Comparison of ENCODE assay signal across 8 cellular contexts in the genomic region with DNA sequence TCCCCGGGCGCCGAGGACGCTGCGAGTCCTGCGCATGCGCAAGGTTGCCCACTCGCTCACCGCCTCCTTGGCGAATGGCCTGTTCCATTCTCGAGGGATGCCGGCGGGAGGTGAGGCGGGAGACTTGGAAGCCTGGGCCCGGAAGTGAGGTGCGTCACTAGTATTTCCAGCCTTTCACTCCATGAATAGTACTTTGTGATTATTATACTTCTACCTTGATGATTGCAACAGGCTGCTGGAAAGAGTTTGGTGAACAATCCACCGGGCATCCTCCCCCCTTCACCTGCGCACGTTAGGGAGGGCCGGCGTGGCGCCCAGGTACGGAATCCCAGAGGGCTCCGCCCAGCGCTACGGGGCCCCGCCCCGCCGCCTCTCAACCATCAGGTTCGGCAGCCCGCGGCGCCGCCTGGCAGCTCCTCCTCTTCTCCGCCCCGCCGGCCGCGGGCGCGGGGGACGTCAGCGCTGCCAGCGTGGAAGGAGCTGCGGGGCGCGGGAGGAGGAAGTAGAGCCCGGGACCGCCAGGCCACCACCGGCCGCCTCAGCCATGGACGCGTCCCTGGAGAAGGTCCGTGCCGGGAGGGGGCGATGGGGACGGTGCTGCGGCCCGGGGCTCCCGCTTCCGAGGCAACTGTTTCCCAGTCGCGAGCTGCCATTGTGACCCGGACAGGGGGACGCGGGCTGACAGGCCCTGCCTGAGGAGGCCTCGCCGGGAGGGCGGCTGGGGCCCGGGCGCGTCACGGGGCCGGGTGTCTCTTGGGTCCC.
DNase-seq lines count a peak whose midpoint lies in the region; ATAC-seq and TF ChIP-seq lines count a peak whose summit lies in the region.
"Not testable (repeated sequence)": the region's sequence is repeated elsewhere in the genome, so short reads cannot be mapped to it uniquely, and the experiment has no call there.

A gene with protein sequence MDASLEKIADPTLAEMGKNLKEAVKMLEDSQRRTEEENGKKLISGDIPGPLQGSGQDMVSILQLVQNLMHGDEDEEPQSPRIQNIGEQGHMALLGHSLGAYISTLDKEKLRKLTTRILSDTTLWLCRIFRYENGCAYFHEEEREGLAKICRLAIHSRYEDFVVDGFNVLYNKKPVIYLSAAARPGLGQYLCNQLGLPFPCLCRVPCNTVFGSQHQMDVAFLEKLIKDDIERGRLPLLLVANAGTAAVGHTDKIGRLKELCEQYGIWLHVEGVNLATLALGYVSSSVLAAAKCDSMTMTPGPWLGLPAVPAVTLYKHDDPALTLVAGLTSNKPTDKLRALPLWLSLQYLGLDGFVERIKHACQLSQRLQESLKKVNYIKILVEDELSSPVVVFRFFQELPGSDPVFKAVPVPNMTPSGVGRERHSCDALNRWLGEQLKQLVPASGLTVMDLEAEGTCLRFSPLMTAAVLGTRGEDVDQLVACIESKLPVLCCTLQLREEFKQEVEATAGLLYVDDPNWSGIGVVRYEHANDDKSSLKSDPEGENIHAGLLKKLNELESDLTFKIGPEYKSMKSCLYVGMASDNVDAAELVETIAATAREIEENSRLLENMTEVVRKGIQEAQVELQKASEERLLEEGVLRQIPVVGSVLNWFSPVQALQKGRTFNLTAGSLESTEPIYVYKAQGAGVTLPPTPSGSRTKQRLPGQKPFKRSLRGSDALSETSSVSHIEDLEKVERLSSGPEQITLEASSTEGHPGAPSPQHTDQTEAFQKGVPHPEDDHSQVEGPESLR (plus strand): TSS at position 371 of the 762 bp plus-strand sequence. CDS start 174 bp downstream, at position 545.

- H3K27ac Mint-ChIP-seq in activated naive CD4-positive, alpha-beta T cell treated with anti-CD3 and anti-CD28 coated beads, Interleukin-2, amount 10 ng/mL, durations not matched to agents 7 days and 5 days = peak within 1 kb of the TSS; percentile 86

- CTCF ChIA-PET in activated naive CD4-positive, alpha-beta T cell treated with anti-CD3 and anti-CD28 coated beads, Interleukin-2, amount 10 ng/mL, durations not matched to agents 7 days and 5 days (lab: Charles Lee) = not testable (repeated sequence)

- peak; percentile 88 for ATAC-seq in HG02571 (IDR thresholded peaks at IDR 0.05; ENCODE audit: unreplicated experiment)

- H3K9ac ChIP-seq in SK-N-MC (ENCODE audit: insufficient read length) = peak within 1 kb of the TSS; percentile 89

- not testable (repeated sequence) for H3K9me3 Mint-ChIP-seq in activated naive CD4-positive, alpha-beta T cell treated with anti-CD3 and anti-CD28 coated beads, Interleukin-2, amount 10 ng/mL, durations not matched to agents 7 days and 5 days

- not testable (repeated sequence) for H3K4me1 Mint-ChIP-seq in activated naive CD4-positive, alpha-beta T cell treated with anti-CD3 and anti-CD28 coated beads, Interleukin-2, amount 10 ng/mL, durations not matched to agents 7 days and 5 days

- H3K36me3 ChIP-seq in GM06990 (ENCODE audit: control insufficient read depth, insufficient read depth, low read length); SK-N-MC (ENCODE audit: insufficient read depth, low read length): not testable (repeated sequence)

- peak within 1 kb of the TSS; percentile 89 for H3K4me3 Mint-ChIP-seq in activated naive CD4-positive, alpha-beta T cell treated with anti-CD3 and anti-CD28 coated beads, Interleukin-2, amount 10 ng/mL, durations not matched to agents 7 days and 5 days

- H3K36me3 Mint-ChIP-seq in activated naive CD4-positive, alpha-beta T cell treated with anti-CD3 and anti-CD28 coated beads, Interleukin-2, amount 10 ng/mL, durations not matched to agents 7 days and 5 days = not testable (repeated sequence)

- peak; percentile 99 for DNase-seq in GM06990 (ENCODE audit: extremely low read depth, insufficient read length)
- peak; percentile 46 for DNase-seq in NCI-H1048 (lab: John Stamatoyannopoulos, UW)
- DNase-seq in SK-N-MC (ENCODE audit: low read depth, low spot score) = peak; percentile 40
- peak; percentile 97 for DNase-seq in activated naive CD4-positive, alpha-beta T cell treated with anti-CD3 and anti-CD28 coated beads, Interleukin-2, amount 10 ng/mL, durations not matched to agents 7 days and 5 days
- peak; percentile 97 for DNase-seq in germinal center (ENCODE audit: low spot score)
- peak; percentile 37 for DNase-seq in non-pigmented ciliary epithelial cell (ENCODE audit: low read depth)
- DNase-seq in substantia nigra (lab: John Stamatoyannopoulos, UW) = peak in 48 of 49 donors; percentile 51 to 94 (median 79)

- not testable (repeated sequence) for H3K9me3 ChIP-seq in SK-N-MC (ENCODE audit: low read depth, low read length)

- H3K4me3 ChIP-seq in GM06990 (replicated peaks; ENCODE audit: low read depth, low read length) (peak within 1 kb of the TSS; percentile 92), SK-N-MC (peak within 1 kb of the TSS; percentile 87)

- H3K27me3 ChIP-seq in GM06990 (replicated peaks; ENCODE audit: control insufficient read depth, insufficient read depth, low read length) = not testable (repeated sequence)

- H3K27ac ChIP-seq in SK-N-MC (peak within 1 kb of the TSS; percentile 67), substantia nigra (ENCODE audit: low read depth, low read length, poor library complexity, severe bottlenecking) (peak within 1 kb of the TSS; percentile 82)

- not testable (repeated sequence) for TF ChIP-seq CTCF in GM06990 (IDR thresholded peaks at IDR 0.05; ENCODE audit: insufficient read depth, low read length, poor library complexity, severe bottlenecking)

- not testable (repeated sequence) for H3K27me3 Mint-ChIP-seq in activated naive CD4-positive, alpha-beta T cell treated with anti-CD3 and anti-CD28 coated beads, Interleukin-2, amount 10 ng/mL, durations not matched to agents 7 days and 5 days

Comparison
In these comparisons a context has a peak if more than half of its experiments do, and no peak if none do; other contexts are left out.
1. Peak in every context shown above with its lines: DNase-seq, ATAC-seq, H3K4me3 ChIP-seq and H3K27ac ChIP-seq.
2. DNase-seq: peak in every context shown above with its lines; median percentile 99 in GM06990; 97 in activated naive CD4-positive, alpha-beta T cell treated with anti-CD3 and anti-CD28 coated beads, Interleukin-2, amount 10 ng/mL, durations not matched to agents 7 days and 5 days; 97 in germinal center; 79 in substantia nigra; 46 in NCI-H1048; 40 in SK-N-MC; 37 in non-pigmented ciliary epithelial cell.